In genomic region chr2:200812122-200813022, GRCh38 we compare ENCODE assay signal across 8 cellular contexts. TPM values are rescaled to one million over a fixed set of nuclear protein-coding genes. Genes with fewer than 3 reads are reported as not detected.
DNase-seq lines count a peak whose midpoint lies in the region; ATAC-seq, FAIRE-seq and TF ChIP-seq lines count a peak whose summit lies in the region.

No MANE protein-coding gene starts in this region.

- no peak; a peak in 2 of 4 replicates for TF ChIP-seq POLR2A in HepG2 (IDR thresholded peaks at IDR 0.05; ENCODE audit: insufficient read depth in 1 of 2, low read depth in 2 of 2, low read length in 2 of 2)

- no peaks in the 10 kb centered on the region; a peak in 1 of 5 replicates for H3K27me3 ChIP-seq in HepG2 (ENCODE audit: control insufficient read depth in 1 of 2, insufficient read depth in 2 of 2, low read length in 2 of 2)

- peaks cover 21% of the 10 kb centered on the region for H4K20me1 ChIP-seq in HepG2 (ENCODE audit: insufficient read depth, low read length)

- TF ChIP-seq RAD21 in HepG2 (CRISPR knock-in tag; IDR thresholded peaks at IDR 0.05): peak; percentile 90

- no TSS peak for BruUV-seq in HepG2 (replicated peaks; lab: Mats Ljungman, UMichigan)

- peak overlapping the region; percentile 97 to 98 for H3K27ac ChIP-seq in coronary artery
- H3K27ac ChIP-seq in HepG2 (ENCODE audit: extremely low read length, insufficient read depth, low read length): peak overlapping the region; percentile 95

- H3K79me2 ChIP-seq in HepG2 (ENCODE audit: insufficient read depth, low read length): peaks cover 47% of the 10 kb centered on the region

- peak; percentile 71 for TF ChIP-seq CTCF in coronary artery (IDR thresholded peaks at IDR 0.05)
- TF ChIP-seq CTCF in HepG2 (CRISPR knock-in tag; IDR thresholded peaks at IDR 0.05): peak; percentile 97

- 2% methylated on average over 42 of the region's 70 CpGs for WGBS in HepG2 (ENCODE audit: low lambda C conversion rate)

- peak; percentile 9 for DNase-seq in NCI-H1436 (lab: John Stamatoyannopoulos, UW)
- DNase-seq in NCI-H1436 treated with DMSO at 0.1 percent for 48 hours (lab: John Stamatoyannopoulos, UW): no peak
- DNase-seq in NCI-H1048 (lab: John Stamatoyannopoulos, UW): peak; percentile 1
- DNase-seq in activated CD4-positive, alpha-beta T cell treated with anti-CD3 and anti-CD28 coated beads for 4 hours: peak; percentile 58 to 73
- peak; percentile 89 for DNase-seq in coronary artery (ENCODE audit: low spot score)
- peak; percentile 74 for DNase-seq in HepG2 (ENCODE audit: low spot score)
- peak; percentile 63 for DNase-seq in stimulated activated CD4-positive, alpha-beta T cell treated with anti-CD3 and anti-CD28 coated beads, Interleukin-4, amount 100 ng/mL, for 1 hour

- peak overlapping the region; percentile 98 for H3K9ac ChIP-seq in HepG2 (ENCODE audit: insufficient read depth, low read depth, low read length)

- intact Hi-C loops in HepG2 (cut with micrococcal nuclease; ENCODE audit: unreplicated experiment): loop anchor here (2.0 to 5.0 kb wide), 2 partner anchors 50 to 235 kb away; no protein-coding TSS in a partner anchor

- TF ChIP-seq EP300 in HepG2 (IDR thresholded peaks at IDR 0.05; ENCODE audit: low read depth in 2 of 2, low read length in 2 of 2): no peak
- no peak for TF ChIP-seq EP300 in HepG2 (CRISPR knock-in tag; IDR thresholded peaks at IDR 0.05; ENCODE audit: borderline replicate concordance)

- H3K4me2 ChIP-seq in HepG2 (ENCODE audit: low read depth, low read length): peak overlapping the region; percentile 85

- ATAC-seq in HG02642 (IDR thresholded peaks at IDR 0.05; ENCODE audit: poor library complexity, unreplicated experiment): peak; percentile 36
- peak; percentile 86 for ATAC-seq in HepG2

- H3K4me1 ChIP-seq in HepG2 (ENCODE audit: insufficient read depth, low read length): peaks cover 52% of the 10 kb centered on the region

- CTCF ChIA-PET in HepG2 (lab: Yijun Ruan, JAX; ENCODE audit: low intra/inter-chr PET ratio, low total read pairs): interaction anchor here (0.7 to 3.9 kb wide), 3 partner anchors 9 to 99 kb away, joined by 3 to 27 read pairs (median 3); no protein-coding TSS in a partner anchor

- H3K4me3 ChIP-seq in coronary artery (peak overlapping the region; percentile 98), HepG2 (replicated peaks in 1 of 3; ENCODE audit: insufficient read depth in 1 of 3, low read depth in 2 of 3, low read length in 3 of 3) (peak overlapping the region; percentile 89 to 99 (median 92))

- FAIRE-seq in HepG2 (lab: Jason Lieb, UNC): no peak

- in situ Hi-C loops in HepG2 (cut with HindIII; ENCODE audit: extremely low pct_ligation_motif_present, low pct_unique_long_range_greater_than_20kb): loop anchor here (5.0 to 25.0 kb wide), 3 partner anchors 70 to 850 kb away; partner anchors contain the start of genes MAIP1 and TYW5

- no peaks in the 10 kb centered on the region for H3K9me3 ChIP-seq in HepG2 (ENCODE audit: low read length)

- H2AFZ ChIP-seq in HepG2 (ENCODE audit: low read length): no peak overlapping the region

- peaks cover 13 to 38% of the 10 kb centered on the region in 2 experiments for H3K36me3 ChIP-seq in HepG2 (replicated peaks in 1 of 2; ENCODE audit: control insufficient read depth in 1 of 2, insufficient read depth in 2 of 2, low read length in 2 of 2)

- POLR2A ChIA-PET in HepG2 (lab: Yijun Ruan, JAX): interaction anchor here (2.3 kb wide), 1 partner anchor 52 kb away, joined by 16 read pairs; the partner anchor contains the start of gene CLK1

TF ChIP-seq in HepG2, 621 proteins besides CTCF, POLR2A, EP300 and RAD21 (continues in another document):
- TF ChIP-seq SIN3A (IDR thresholded peaks at IDR 0.05; ENCODE audit: borderline replicate concordance, low read depth, low read length) (peak; percentile 51; the same call in 1 of the 2 replicates), RBFOX2 (IDR thresholded peaks at IDR 0.05; ENCODE audit: low read depth, low read length) (peak; percentile 87), ZNF329 (CRISPR knock-in tag; IDR thresholded peaks at IDR 0.05; ENCODE audit: low read depth) (no peak; the same call in 1 of the 2 replicates), SMARCE1 (IDR thresholded peaks at IDR 0.05; ENCODE audit: borderline replicate concordance) (no peak), NCOA1 (CRISPR knock-in tag; IDR thresholded peaks at IDR 0.05) (no peak; the same call in none of the 2 replicates), NFE2 (CRISPR knock-in tag; IDR thresholded peaks at IDR 0.05) (no peak), RBAK (CRISPR knock-in tag; IDR thresholded peaks at IDR 0.05) (no peak; the same call in 1 of the 2 replicates), SOX13 (IDR thresholded peaks at IDR 0.05) (no peak), SOX13 (CRISPR knock-in tag; conservative IDR thresholded peaks at IDR 0.05 in 1 of 2, IDR thresholded peaks at IDR 0.05 in 1 of 2) (no peak; a peak in 2 of 4 replicates), ZSCAN21 (CRISPR knock-in tag; IDR thresholded peaks at IDR 0.05; ENCODE audit: borderline replicate concordance) (no peak), ZNF354B (CRISPR knock-in tag; IDR thresholded peaks at IDR 0.05) (peak; percentile 56; the same call in 1 of the 2 replicates), ZNF296 (CRISPR knock-in tag; conservative IDR thresholded peaks at IDR 0.05) (no peak), IKZF4 (CRISPR knock-in tag; IDR thresholded peaks at IDR 0.05; ENCODE audit: borderline replicate concordance, low read depth, not compliant biosample characterization) (peak; percentile 74)

RNA-seq across cellular contexts. Expression of gene BZW1, which starts 0.7 kb away (rescaled TPM):
- total RNA-seq in HepG2 (2016; rRNA removed; fragmentation: Illumina TruSeq; extraction: Trizol): 384 and 709 TPM in 2 replicates
- 49.4 and 52.0 TPM in 2 replicates for total RNA-seq in HepG2 (2016; cell fraction: cytosol; rRNA removed; fragmentation: Illumina TruSeq; extraction: Trizol; ENCODE audit: low read depth)
- total RNA-seq in HepG2 (2016; cell fraction: insoluble cytoplasmic fraction; rRNA removed; fragmentation: Illumina TruSeq; extraction: Trizol): 384 and 712 TPM in 2 replicates
- total RNA-seq in HepG2 (2016; cell fraction: membrane; rRNA removed; fragmentation: Illumina TruSeq; extraction: Trizol): 128 and 149 TPM in 2 replicates
- total RNA-seq in HepG2 (2016; cell fraction: nucleus; rRNA removed; fragmentation: Illumina TruSeq; extraction: Trizol): 204 and 212 TPM in 2 replicates
- polyA plus RNA-seq in HepG2 (2011; rRNA removed): 102 and 106 TPM in 2 replicates
- 66.0 and 86.9 TPM in 2 replicates for polyA plus RNA-seq in HepG2 (2011; cell fraction: cytosol; rRNA removed)
- polyA plus RNA-seq in HepG2 (2011; cell fraction: nucleus; rRNA removed): 34.9 and 38.3 TPM in 2 replicates
- 149 and 200 TPM in 2 replicates for polyA plus RNA-seq in HepG2 (2012)
- polyA plus RNA-seq in HepG2 (2016; cell fraction: cytosol; fragmentation: Illumina TruSeq; extraction: Trizol; ENCODE audit: low read depth): 39.8 and 47.1 TPM in 2 replicates
- 442 and 506 TPM in 2 replicates for polyA plus RNA-seq in HepG2 (2016; cell fraction: insoluble cytoplasmic fraction; fragmentation: Illumina TruSeq; extraction: Trizol; ENCODE audit: low read depth)
- polyA plus RNA-seq in HepG2 (2016; cell fraction: membrane; fragmentation: Illumina TruSeq; extraction: Trizol; ENCODE audit: low read depth): 90.4 and 101 TPM in 2 replicates
- polyA plus RNA-seq in HepG2 (2016; cell fraction: nucleus; fragmentation: Illumina TruSeq; extraction: Trizol; ENCODE audit: insufficient read depth, low read depth): 131 and 143 TPM in 2 replicates
- 198 and 668 TPM in 2 replicates for polyA minus RNA-seq in HepG2 (2011; rRNA and poly(A)+ RNA removed; ENCODE audit: low replicate concordance)
- polyA minus RNA-seq in HepG2 (2011; cell fraction: cytosol; rRNA and poly(A)+ RNA removed): 190 and 223 TPM in 2 replicates
- 207 and 220 TPM in 2 replicates for polyA minus RNA-seq in HepG2 (2011; cell fraction: nucleus; rRNA and poly(A)+ RNA removed)

RNA-seq across cellular contexts. Expression of gene CLK1, which starts 52.1 kb away (rescaled TPM):
- 35.2 and 66.6 TPM in 2 replicates for total RNA-seq in HepG2 (2016; rRNA removed; fragmentation: Illumina TruSeq; extraction: Trizol)
- total RNA-seq in HepG2 (2016; cell fraction: cytosol; rRNA removed; fragmentation: Illumina TruSeq; extraction: Trizol; ENCODE audit: low read depth): 24.5 and 24.8 TPM in 2 replicates
- 38.2 and 62.5 TPM in 2 replicates for total RNA-seq in HepG2 (2016; cell fraction: insoluble cytoplasmic fraction; rRNA removed; fragmentation: Illumina TruSeq; extraction: Trizol)
- total RNA-seq in HepG2 (2016; cell fraction: membrane; rRNA removed; fragmentation: Illumina TruSeq; extraction: Trizol): 27.1 and 28.3 TPM in 2 replicates
- 117 and 137 TPM in 2 replicates for total RNA-seq in HepG2 (2016; cell fraction: nucleus; rRNA removed; fragmentation: Illumina TruSeq; extraction: Trizol)
- 82.4 and 101 TPM in 2 replicates for polyA plus RNA-seq in HepG2 (2011; rRNA removed)
- polyA plus RNA-seq in HepG2 (2011; cell fraction: cytosol; rRNA removed): 18.7 and 25.0 TPM in 2 replicates
- 155 and 182 TPM in 2 replicates for polyA plus RNA-seq in HepG2 (2011; cell fraction: nucleus; rRNA removed)
- 136 and 141 TPM in 2 replicates for polyA plus RNA-seq in HepG2 (2012)
- polyA plus RNA-seq in HepG2 (2016; cell fraction: cytosol; fragmentation: Illumina TruSeq; extraction: Trizol; ENCODE audit: low read depth): 8.7 and 11.4 TPM in 2 replicates
- polyA plus RNA-seq in HepG2 (2016; cell fraction: insoluble cytoplasmic fraction; fragmentation: Illumina TruSeq; extraction: Trizol; ENCODE audit: low read depth): 24.0 and 27.5 TPM in 2 replicates
- polyA plus RNA-seq in HepG2 (2016; cell fraction: membrane; fragmentation: Illumina TruSeq; extraction: Trizol; ENCODE audit: low read depth): 9.9 and 12.7 TPM in 2 replicates
- polyA plus RNA-seq in HepG2 (2016; cell fraction: nucleus; fragmentation: Illumina TruSeq; extraction: Trizol; ENCODE audit: insufficient read depth, low read depth): 168 and 170 TPM in 2 replicates
- polyA minus RNA-seq in HepG2 (2011; rRNA and poly(A)+ RNA removed; ENCODE audit: low replicate concordance): 12.6 and 13.7 TPM in 2 replicates
- 20.6 and 23.8 TPM in 2 replicates for polyA minus RNA-seq in HepG2 (2011; cell fraction: cytosol; rRNA and poly(A)+ RNA removed)
- polyA minus RNA-seq in HepG2 (2011; cell fraction: nucleus; rRNA and poly(A)+ RNA removed): 238 and 270 TPM in 2 replicates
